9 cellular contexts compared by ENCODE assay signal in the genomic region with DNA sequence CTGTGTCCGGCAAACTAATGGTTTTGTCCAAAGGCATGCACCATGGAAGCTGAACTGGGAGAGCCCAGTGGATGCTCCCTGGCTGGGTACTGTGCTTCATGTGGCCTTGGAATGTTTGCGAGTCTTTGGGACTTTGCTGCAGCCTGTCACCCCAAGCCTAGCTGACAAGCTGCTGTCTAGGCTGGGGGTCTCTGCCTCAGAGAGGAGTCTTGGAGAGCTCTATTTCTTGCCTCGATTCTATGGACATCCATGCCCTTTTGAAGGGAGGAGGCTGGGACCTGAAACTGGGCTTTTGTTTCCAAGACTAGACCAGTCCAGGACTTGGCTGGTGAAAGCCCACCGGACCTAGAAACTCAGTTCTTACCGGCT. TPM values are rescaled to one million over a fixed set of nuclear protein-coding genes. Genes with fewer than 3 reads are reported as not detected.
DNase-seq lines count a peak whose midpoint lies in the region; ATAC-seq and TF ChIP-seq lines count a peak whose summit lies in the region.
"Had no signal": no experiment of that assay in that cellular context is flagged by ENCODE, and none has a peak within 500 bp of the region (broad histone marks: within the 10 kb centered on the region; RNA-seq: fewer than 3 reads in every experiment).

No MANE protein-coding gene starts in this region.

- H3K27me3 ChIP-seq in stomach, result no peaks in the 10 kb centered on the region

- H3K36me3 Mint-ChIP-seq in activated CD4-positive, alpha-beta T cell treated with anti-CD3 and anti-CD28 coated beads, Interleukin-2, amount 10 ng/mL, durations not matched to agents 24 days and 14 days (ENCODE audit: low read depth), result peaks cover 38% of the 10 kb centered on the region
- peaks cover 47% of the 10 kb centered on the region for H3K36me3 Mint-ChIP-seq in activated CD8-positive, alpha-beta T cell treated with anti-CD3 and anti-CD28 coated beads for 36 hours (ENCODE audit: low read depth)

- no peak for TF ChIP-seq EP300 in stomach (IDR thresholded peaks at IDR 0.05)

- no peak overlapping the region for H3K27ac ChIP-seq in stomach

- H3K9me3 ChIP-seq in stomach, result no peaks in the 10 kb centered on the region

- H3K4me1 ChIP-seq in stomach, result peaks cover 31 to 48% (median 37%) of the 10 kb centered on the region in 4 donors

- no peak for TF ChIP-seq CTCF in activated CD8-positive, alpha-beta T cell treated with anti-CD3 and anti-CD28 coated beads for 36 hours (IDR thresholded peaks at IDR 0.05)
- TF ChIP-seq CTCF in stomach (IDR thresholded peaks at IDR 0.05), result no peak

- peak overlapping the region; percentile 85 for H3K4me3 Mint-ChIP-seq in activated CD4-positive, alpha-beta T cell treated with anti-CD3 and anti-CD28 coated beads, Interleukin-2, amount 10 ng/mL, durations not matched to agents 24 days and 14 days
- peak overlapping the region; percentile 78 for H3K4me3 Mint-ChIP-seq in activated CD8-positive, alpha-beta T cell treated with anti-CD3 and anti-CD28 coated beads for 36 hours

- peaks cover 5% of the 10 kb centered on the region for H3K27me3 Mint-ChIP-seq in activated CD4-positive, alpha-beta T cell treated with anti-CD3 and anti-CD28 coated beads, Interleukin-2, amount 10 ng/mL, durations not matched to agents 24 days and 14 days
- no peaks in the 10 kb centered on the region for H3K27me3 Mint-ChIP-seq in activated CD8-positive, alpha-beta T cell treated with anti-CD3 and anti-CD28 coated beads for 36 hours

- CTCF ChIA-PET in activated CD8-positive, alpha-beta T cell treated with anti-CD3 and anti-CD28 coated beads for 36 hours (lab: Charles Lee), result interaction anchor here (0.6 to 3.2 kb wide), 10 partner anchors 9 to 291 kb away, joined by 3 to 24 read pairs (median 4); no protein-coding TSS in a partner anchor

- POLR2A ChIA-PET in activated CD8-positive, alpha-beta T cell treated with anti-CD3 and anti-CD28 coated beads for 36 hours (lab: Charles Lee), result interaction anchor here (0.9 to 3.3 kb wide), 4 partner anchors 11 to 207 kb away, joined by 3 to 19 read pairs (median 4); a partner anchor contains a TSS

- 39 to 55% (median 51%) methylated on average over 5 of the region's 5 CpGs for WGBS in stomach, 5 donors

- peak; percentile 60 for DNase-seq in activated CD4-positive, alpha-beta T cell treated with anti-CD3 and anti-CD28 coated beads, Interleukin-2, amount 10 ng/mL, durations not matched to agents 24 days and 14 days
- DNase-seq in activated CD4-positive, alpha-beta T cell treated with anti-CD3 and anti-CD28 coated beads for 4 hours, result no peak
- no peak for DNase-seq in activated CD8-positive, alpha-beta T cell treated with anti-CD3 and anti-CD28 coated beads for 36 hours
- no peak for DNase-seq in stomach
- DNase-seq in DMS79 treated with DMSO at 0.1 percent for 48 hours (lab: John Stamatoyannopoulos, UW), result no peak
- no peak for DNase-seq in GF-D8 (lab: John Stamatoyannopoulos, UW)

- intact Hi-C loops in activated CD4-positive, alpha-beta T cell treated with anti-CD3 and anti-CD28 coated beads, Interleukin-2, amount 10 ng/mL, durations not matched to agents 24 days and 14 days (cut with micrococcal nuclease), result loop anchor here (1.0 to 10.0 kb wide), 5 partner anchors 70 to 588 kb away; no protein-coding TSS in a partner anchor
- intact Hi-C loops in activated CD8-positive, alpha-beta T cell treated with anti-CD3 and anti-CD28 coated beads for 36 hours (cut with micrococcal nuclease), result loop anchor here (2.0 to 10.0 kb wide), 2 partner anchors 70 to 272 kb away; a partner anchor contains a TSS
- intact Hi-C loops in stomach (cut with DNase I; ENCODE audit: low total_unique reads), result no loop called here

- H3K9me3 Mint-ChIP-seq in activated CD4-positive, alpha-beta T cell treated with anti-CD3 and anti-CD28 coated beads, Interleukin-2, amount 10 ng/mL, durations not matched to agents 24 days and 14 days, result peaks cover 3% of the 10 kb centered on the region
- H3K9me3 Mint-ChIP-seq in activated CD8-positive, alpha-beta T cell treated with anti-CD3 and anti-CD28 coated beads for 36 hours, result no peaks in the 10 kb centered on the region

- TF ChIP-seq POLR2A in stomach (IDR thresholded peaks at IDR 0.05), result no peak

- peaks cover 0 to 7% (median 2%) of the 10 kb centered on the region in 4 donors for H3K36me3 ChIP-seq in stomach

- ATAC-seq in activated CD8-positive, alpha-beta T cell treated with anti-CD3 and anti-CD28 coated beads for 36 hours, result no peak
- no peak for ATAC-seq in HG02759 (IDR thresholded peaks at IDR 0.05; ENCODE audit: unreplicated experiment)

- H3K4me1 Mint-ChIP-seq in activated CD4-positive, alpha-beta T cell treated with anti-CD3 and anti-CD28 coated beads, Interleukin-2, amount 10 ng/mL, durations not matched to agents 24 days and 14 days, result peaks cover 35% of the 10 kb centered on the region
- H3K4me1 Mint-ChIP-seq in activated CD8-positive, alpha-beta T cell treated with anti-CD3 and anti-CD28 coated beads for 36 hours (ENCODE audit: low read depth), result peaks cover 42% of the 10 kb centered on the region

- no peak overlapping the region for H3K27ac Mint-ChIP-seq in activated CD4-positive, alpha-beta T cell treated with anti-CD3 and anti-CD28 coated beads, Interleukin-2, amount 10 ng/mL, durations not matched to agents 24 days and 14 days
- no peak overlapping the region for H3K27ac Mint-ChIP-seq in activated CD8-positive, alpha-beta T cell treated with anti-CD3 and anti-CD28 coated beads for 36 hours

- H3K4me3 ChIP-seq in iPS-11a (ENCODE audit: low read depth, low read length) (peak overlapping the region; percentile 89), stomach (peak overlapping the region; percentile 81 to 100 (median 94))

RNA-seq across cellular contexts. Expression of a gene that starts 1.7 kb away (rescaled TPM):
- total RNA-seq in activated CD4-positive, alpha-beta T cell treated with anti-CD3 and anti-CD28 coated beads, Interleukin-2, amount 10 ng/mL, durations not matched to agents 24 days and 14 days, result 23.1 and 23.2 TPM in 2 replicates
- total RNA-seq in activated CD8-positive, alpha-beta T cell treated with anti-CD3 and anti-CD28 coated beads for 36 hours, result 10 to 100 TPM; 15.3 to 16.7 TPM
- 10 to 100 TPM in 1 of 5 donors, 1 to 10 TPM in 3, under 1 TPM in 1; 0.58 to 14.8 (median 6.8) TPM for total RNA-seq in stomach
- 1 to 10 TPM; 2.4 to 3.2 (median 3.0) TPM for polyA plus RNA-seq in stomach

RNA-seq across cellular contexts. Expression of a gene that starts 31.4 kb away (rescaled TPM):
- total RNA-seq in activated CD4-positive, alpha-beta T cell treated with anti-CD3 and anti-CD28 coated beads, Interleukin-2, amount 10 ng/mL, durations not matched to agents 24 days and 14 days, result not detected in 2 replicates
- not detected for total RNA-seq in activated CD8-positive, alpha-beta T cell treated with anti-CD3 and anti-CD28 coated beads for 36 hours
- 10 to 100 TPM in 2 of 5 donors, 1 to 10 TPM in 1, under 1 TPM in 2; 0.45 to 13.3 (median 1.6) TPM for total RNA-seq in stomach
- polyA plus RNA-seq in stomach, result 1 to 10 TPM in 2 of 3 donors, under 1 TPM in 1; 0.65 to 5.0 (median 2.7) TPM
- total RNA-seq: Daoy had no signal
